ENCODE assay signal across 25 cellular contexts in genomic region chr10:5590816-5591215, GRCh38.
DNase-seq lines count a peak whose midpoint lies in the region; TF ChIP-seq lines count a peak whose summit lies in the region.
"Had no signal": no experiment of that assay in that cellular context is flagged by ENCODE, and none has a peak within 500 bp of the region (broad histone marks: within the 10 kb centered on the region; RNA-seq: fewer than 3 reads in every experiment).

No MANE protein-coding gene starts in this region.

- peak overlapping the region; percentile 73 for H3K9ac ChIP-seq in smooth muscle cell (ENCODE audit: low read depth)

- no peaks in the 10 kb centered on the region for H3K9me3 ChIP-seq in smooth muscle cell (replicated peaks; ENCODE audit: low read depth)
- H3K9me3 ChIP-seq: MG63, ovary had no signal

- no peak overlapping the region for H3K4me3 ChIP-seq in smooth muscle cell
- H3K4me3 ChIP-seq: coronary artery, hepatocyte, MG63, ovary had no signal

- H4K20me1 ChIP-seq in smooth muscle cell (ENCODE audit: low read depth) = no peaks in the 10 kb centered on the region

- H3K36me3 ChIP-seq in smooth muscle cell (ENCODE audit: low read depth) = no peaks in the 10 kb centered on the region
- H3K36me3 ChIP-seq: MG63, ovary had no signal

- 70% methylated on average over 9 of the region's 10 CpGs for WGBS in smooth muscle cell (ENCODE audit: low lambda C conversion rate)

- H3K79me2 ChIP-seq in smooth muscle cell (ENCODE audit: low read depth) = no peaks in the 10 kb centered on the region
- H3K79me2 ChIP-seq: hepatocyte had no signal

- peaks cover 40% of the 10 kb centered on the region for H3F3A ChIP-seq in smooth muscle cell (ENCODE audit: low read depth)

- peaks cover 45% of the 10 kb centered on the region for H3K4me1 ChIP-seq in smooth muscle cell (ENCODE audit: low read depth)

- no peaks in the 10 kb centered on the region for H3K27me3 ChIP-seq in smooth muscle cell (ENCODE audit: low read depth)
- H3K27me3 ChIP-seq: hepatocyte, MG63, ovary had no signal

- CTCF ChIA-PET in RWPE1 (lab: Yijun Ruan, JAX) = no interaction called here

- POLR2A ChIA-PET in RWPE1 (lab: Yijun Ruan, JAX; ENCODE audit: low non-redundant PET) = no interaction called here

- TF ChIP-seq CTCF in RWPE1 (conservative IDR thresholded peaks at IDR 0.05; ENCODE audit: low read depth) (no peak), smooth muscle cell (IDR thresholded peaks at IDR 0.05; ENCODE audit: borderline replicate concordance, insufficient read depth, poor library complexity, severe bottlenecking) (no peak)

- H2AFZ ChIP-seq in smooth muscle cell (ENCODE audit: low read depth) = no peak overlapping the region
- H2AFZ ChIP-seq: hepatocyte had no signal

- H3K4me2 ChIP-seq in smooth muscle cell = peak overlapping the region; percentile 64
- H3K4me2 ChIP-seq: hepatocyte had no signal

- peak; percentile 12 for DNase-seq in DMS79 treated with DMSO at 0.1 percent for 48 hours (lab: John Stamatoyannopoulos, UW)
- no peak for DNase-seq in DMS79 (lab: John Stamatoyannopoulos, UW)
- DNase-seq in RWPE1 (ENCODE audit: low spot score) = no peak
- peak; percentile 42 for DNase-seq in left kidney (ENCODE audit: low read depth, low spot score)
- DNase-seq in smooth muscle cell (lab: John Stamatoyannopoulos, UW; ENCODE audit: unreplicated experiment) = no peak
- DNase-seq in NCI-H1105 treated with DMSO at 0.1 percent for 48 hours (lab: John Stamatoyannopoulos, UW) = no peak
- DNase-seq in cerebellum (ENCODE audit: low spot score) = no peak
- DNase-seq in NCI-H2029 treated with DMSO at 0.1 percent for 48 hours (lab: John Stamatoyannopoulos, UW) = no peak
- DNase-seq: activated CD8-positive, alpha-beta memory T cell treated with anti-CD3 and anti-CD28 coated beads for 24 hours; activated gamma-delta T cell; anterior cingulate cortex; effector CD8-positive, alpha-beta T cell; GF-D8; KBM-7; NCI-H1417; NCI-H2107; NCI-H446 treated with DMSO at 0.1 percent for 48 hours; NCI-H82; stimulated activated naive CD4-positive, alpha-beta T cell had no signal

- H3K27ac ChIP-seq in RWPE1 = peak overlapping the region; percentile 32; the same call in 1 of the 2 replicates
- peak overlapping the region; percentile 94 for H3K27ac ChIP-seq in smooth muscle cell (ENCODE audit: low read depth)
- H3K27ac ChIP-seq: 22Rv1, coronary artery, epithelial cell of prostate, ovary had no signal

Comparison
In these comparisons a context has a peak if more than half of its experiments do, and no peak if none do; other contexts are left out.
1. DNase-seq: peak in DMS79 treated with DMSO at 0.1 percent for 48 hours (single experiment) and left kidney (single experiment); none in DMS79 (single experiment), RWPE1 (single experiment), smooth muscle cell (single experiment), NCI-H1105 treated with DMSO at 0.1 percent for 48 hours (single experiment), cerebellum (single experiment) and NCI-H2029 treated with DMSO at 0.1 percent for 48 hours (single experiment).